ENCODE assay signal across 7 cellular contexts in the genomic region with DNA sequence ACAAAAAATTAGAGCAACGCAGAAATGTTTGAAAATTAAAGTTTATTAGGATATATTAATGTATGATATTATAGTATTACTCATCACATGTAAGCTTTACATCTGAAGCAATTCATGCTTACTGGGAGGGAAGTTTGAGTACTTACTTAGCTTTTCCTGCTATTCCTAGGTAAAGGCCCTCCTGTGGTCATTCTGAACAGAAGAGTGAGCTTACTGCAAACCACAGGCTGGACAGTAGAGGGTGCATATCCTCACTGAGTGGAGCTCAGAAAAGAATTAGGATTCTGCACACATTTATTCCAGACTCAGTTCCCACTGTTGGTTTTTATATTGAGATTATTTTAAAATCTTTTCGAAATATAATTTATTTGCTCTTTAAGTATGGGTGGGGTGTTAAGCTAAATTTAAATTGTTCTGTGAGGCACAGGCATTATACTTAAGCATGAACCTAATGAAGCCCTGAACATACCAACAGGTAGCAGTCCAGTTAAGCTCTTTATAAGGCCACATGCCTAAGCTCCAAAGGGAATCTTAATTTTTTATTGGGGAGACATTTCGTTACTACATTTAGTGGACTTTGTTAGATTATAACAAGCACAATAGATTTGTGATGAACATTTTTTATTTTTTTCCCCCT. TPM values are rescaled to one million over a fixed set of nuclear protein-coding genes. Genes with fewer than 3 reads are reported as not detected.
DNase-seq lines count a peak whose midpoint lies in the region; ATAC-seq and TF ChIP-seq lines count a peak whose summit lies in the region.

No MANE protein-coding gene starts in this region.

- H3K4me3 Mint-ChIP-seq in glutamatergic neuron (ENCODE audit: unreplicated experiment): no peak overlapping the region
- no peak overlapping the region for H3K4me3 Mint-ChIP-seq in stimulated activated naive B cell treated with anti-CD40 and anti-IgM and Interleukin-4, amounts not matched to agents 10 μg/mL and 1 μg/mL and 100 μg/mL, for 72 hours

- DNase-seq in GM10266 (ENCODE audit: extremely low spot score) (peak; percentile 10), SW480 (ENCODE audit: low spot score) (peak; percentile 75), glutamatergic neuron (peak; percentile 49), mesenteric fat pad (ENCODE audit: low spot score) (no peak), GOT3 (lab: John Stamatoyannopoulos, UW) (no peak)
- DNase-seq in stimulated activated naive B cell treated with anti-CD40 and anti-IgM and Interleukin-4, amounts not matched to agents 10 μg/mL and 1 μg/mL and 100 μg/mL, for 72 hours: no peak

- peak; percentile 39 to 52 for ATAC-seq in stimulated activated naive B cell treated with anti-CD40 and anti-IgM and Interleukin-4, amounts not matched to agents 10 μg/mL and 1 μg/mL and 100 μg/mL, for 72 hours (replicated peaks)

- H3K27ac Mint-ChIP-seq in glutamatergic neuron (ENCODE audit: unreplicated experiment): no peak overlapping the region
- no peak overlapping the region for H3K27ac Mint-ChIP-seq in stimulated activated naive B cell treated with anti-CD40 and anti-IgM and Interleukin-4, amounts not matched to agents 10 μg/mL and 1 μg/mL and 100 μg/mL, for 72 hours

- H3K4me1 Mint-ChIP-seq in glutamatergic neuron (ENCODE audit: low read depth, unreplicated experiment): peaks cover 6% of the 10 kb centered on the region
- peaks cover 15 to 25% of the 10 kb centered on the region in 2 donors for H3K4me1 Mint-ChIP-seq in stimulated activated naive B cell treated with anti-CD40 and anti-IgM and Interleukin-4, amounts not matched to agents 10 μg/mL and 1 μg/mL and 100 μg/mL, for 72 hours

- TF ChIP-seq CTCF in GM10266 (IDR thresholded peaks at IDR 0.05; ENCODE audit: control insufficient read depth, insufficient read depth, low read depth, missing control alignments) (peak; percentile 62), LNCAP (IDR thresholded peaks at IDR 0.05) (peak; percentile 89), glutamatergic neuron (IDR thresholded peaks at IDR 0.05; ENCODE audit: partially characterized antibody, unreplicated experiment) (peak; percentile 53)

- no peaks in the 10 kb centered on the region for H3K9me3 Mint-ChIP-seq in glutamatergic neuron (ENCODE audit: unreplicated experiment)
- H3K9me3 Mint-ChIP-seq in stimulated activated naive B cell treated with anti-CD40 and anti-IgM and Interleukin-4, amounts not matched to agents 10 μg/mL and 1 μg/mL and 100 μg/mL, for 72 hours: no peaks in the 10 kb centered on the region

- no peaks in the 10 kb centered on the region for H3K27me3 Mint-ChIP-seq in glutamatergic neuron (ENCODE audit: unreplicated experiment)
- no peaks in the 10 kb centered on the region for H3K27me3 Mint-ChIP-seq in stimulated activated naive B cell treated with anti-CD40 and anti-IgM and Interleukin-4, amounts not matched to agents 10 μg/mL and 1 μg/mL and 100 μg/mL, for 72 hours

- no peaks in the 10 kb centered on the region for H3K36me3 Mint-ChIP-seq in glutamatergic neuron (ENCODE audit: unreplicated experiment)
- peaks cover 43 to 67% of the 10 kb centered on the region in 2 donors for H3K36me3 Mint-ChIP-seq in stimulated activated naive B cell treated with anti-CD40 and anti-IgM and Interleukin-4, amounts not matched to agents 10 μg/mL and 1 μg/mL and 100 μg/mL, for 72 hours

RNA-seq across cellular contexts. Expression of gene MRPS22, which starts 10.2 kb away (rescaled TPM):
- total RNA-seq in glutamatergic neuron (ENCODE audit: unreplicated experiment): 28.7 TPM
- 37.6 TPM for total RNA-seq in mesenteric fat pad

RNA-seq across cellular contexts. Expression of gene COPB2, which starts 35.4 kb away (rescaled TPM):
- total RNA-seq in glutamatergic neuron (ENCODE audit: unreplicated experiment) (127 TPM), mesenteric fat pad (111 TPM)

Comparison
In these comparisons a context has a peak if more than half of its experiments do, and no peak if none do; other contexts are left out.
1. DNase-seq: peak in GM10266 (single experiment), SW480 (single experiment) and glutamatergic neuron (single experiment); none in stimulated activated naive B cell treated with anti-CD40 and anti-IgM and Interleukin-4, amounts not matched to agents 10 μg/mL and 1 μg/mL and 100 μg/mL, for 72 hours (single experiment), mesenteric fat pad (single experiment) and GOT3 (single experiment).
2. Peak in every context shown above with its lines, with median percentiles within 50 percentile points of each other: CTCF ChIP-seq.